ENCODE assay signal across 8 cellular contexts in the genomic region with DNA sequence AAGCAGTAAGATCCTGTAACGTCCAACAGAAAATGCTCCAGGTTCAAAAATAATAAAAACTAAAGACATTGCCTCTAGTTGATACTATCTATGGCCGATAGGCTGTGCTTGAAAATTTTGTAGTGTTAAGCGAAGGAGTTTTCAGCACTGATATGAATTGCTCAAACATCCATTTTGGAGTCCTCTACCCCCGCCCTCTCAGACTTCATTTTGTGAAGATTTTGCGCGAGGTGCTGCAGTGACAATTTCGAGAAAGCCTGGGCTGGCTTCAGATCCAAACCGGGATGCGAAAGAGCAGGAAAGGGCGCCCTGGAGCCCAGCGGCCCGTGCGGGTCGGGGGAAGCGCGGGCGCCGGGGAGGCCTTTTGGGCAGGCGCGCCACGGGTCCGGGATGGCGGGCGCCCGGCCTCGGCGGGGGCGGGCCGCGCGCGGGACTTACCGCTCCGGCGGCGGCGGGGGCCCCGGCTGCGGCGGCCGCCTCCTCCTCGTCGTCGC. TPM values are rescaled to one million over a fixed set of nuclear protein-coding genes. Genes with fewer than 3 reads are reported as not detected.
A peak's percentile ranks its signal among the peaks of the same experiment; 100 is the strongest.
DNase-seq lines count a peak whose midpoint lies in the region; ATAC-seq and TF ChIP-seq lines count a peak whose summit lies in the region.

No MANE protein-coding gene starts in this region.

- peak overlapping the region; percentile 99 to 100 (median 100) for H3K27ac ChIP-seq in Peyer's patch

- peak; percentile 32 for DNase-seq in GF-D8 (lab: John Stamatoyannopoulos, UW)
- DNase-seq in HT-29 (ENCODE audit: low spot score), result peak; percentile 67
- DNase-seq in Peyer's patch, result peak in 1 of 3 donors; percentile 36
- DNase-seq in astrocyte of the cerebellum (ENCODE audit: low read depth), result peak; percentile 66
- DNase-seq in iris pigment epithelial cell (ENCODE audit: low read depth), result peak; percentile 83
- DNase-seq in stimulated activated CD4-positive, alpha-beta T cell treated with anti-CD3 and anti-CD28 coated beads, Interleukin-1b, Interleukin-23, amount 100 ng/mL, for 24 hours (ENCODE audit: low read depth in 4 of 4, low spot score in 1 of 4), result peak; percentile 26 to 37 (median 34)

- H3K27me3 ChIP-seq in Peyer's patch, result no peaks in the 10 kb centered on the region

- H3K4me3 ChIP-seq in Peyer's patch, result peak overlapping the region; percentile 87 to 99 (median 93)
- peak overlapping the region; percentile 79 for H3K4me3 ChIP-seq in astrocyte of the cerebellum (ENCODE audit: low read depth, low read length)

- TF ChIP-seq POLR2A in Peyer's patch (IDR thresholded peaks at IDR 0.05), result no peak

- peak; percentile 13 for ATAC-seq in GM21381 (IDR thresholded peaks at IDR 0.05; ENCODE audit: unreplicated experiment)
- no peak for ATAC-seq in esophagus mucosa

- peak in 5 of 6 experiments; percentile 31 to 57 (median 54) for TF ChIP-seq CTCF in Peyer's patch (IDR thresholded peaks at IDR 0.05)
- TF ChIP-seq CTCF in astrocyte of the cerebellum (IDR thresholded peaks at IDR 0.05; ENCODE audit: low read depth, low read length, missing control alignments), result peak; percentile 45

- peaks cover 0 to 53% (median 7%) of the 10 kb centered on the region in 4 donors for H3K4me1 ChIP-seq in Peyer's patch

- in situ Hi-C loops in astrocyte of the cerebellum (cut with HindIII; ENCODE audit: low sequenced_read_pairs), result no loop called here

- H3K9me3 ChIP-seq in Peyer's patch, result no peaks in the 10 kb centered on the region

- no peaks in the 10 kb centered on the region for H3K36me3 ChIP-seq in Peyer's patch

RNA-seq across cellular contexts. Expression of a gene that starts 1.8 kb away (rescaled TPM):
- 102 and 104 TPM in 2 replicates for total RNA-seq in HT-29 (2014; rRNA removed; shearing (Covaris generic))
- total RNA-seq in Peyer's patch (100 to 1,000 TPM in 1 of 4 donors, 10 to 100 TPM in 3; 57.1 to 106 (median 86.3) TPM), esophagus mucosa (51.1 TPM)
